ENCODE assay signal across 1 cellular context in the genomic region with DNA sequence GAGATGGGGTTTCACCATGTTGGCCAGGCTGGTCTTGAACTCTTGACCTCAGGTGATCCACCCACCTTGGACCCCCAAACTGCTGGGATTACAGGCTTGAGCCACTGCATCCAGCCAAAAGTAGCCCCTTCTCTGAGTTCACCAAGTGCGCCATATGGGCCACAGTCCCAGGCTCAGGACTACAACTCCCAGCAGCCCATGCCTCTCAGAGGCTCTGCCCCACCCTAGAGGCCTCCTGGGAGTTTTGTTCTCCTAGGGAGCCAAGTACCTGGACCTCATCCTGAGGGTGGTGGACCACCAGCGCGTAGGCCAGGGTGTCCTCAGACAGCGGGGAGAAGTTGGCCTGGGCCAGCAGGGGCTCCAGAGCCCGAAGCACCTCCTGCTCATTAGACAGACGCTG.
A peak's percentile ranks its signal among the peaks of the same experiment; 100 is the strongest.
TF ChIP-seq lines count a peak whose summit lies in the region.

No MANE protein-coding gene starts in this region.

TF ChIP-seq in GM12878, 131 proteins besides CTCF, POLR2A, EP300 and RAD21:
- TF ChIP-seq MTA2 (IDR thresholded peaks at IDR 0.05; ENCODE audit: low read depth) (no peak), CHD1 (IDR thresholded peaks at IDR 0.05; ENCODE audit: low read depth, low read length) (no peak), REST (IDR thresholded peaks at IDR 0.05; ENCODE audit: low read depth, low read length) (no peak), MLLT1 (IDR thresholded peaks at IDR 0.05) (no peak), ZNF24 (IDR thresholded peaks at IDR 0.05) (no peak), BCL3 (IDR thresholded peaks at IDR 0.05; ENCODE audit: borderline replicate concordance, insufficient read depth, low read depth, low read length, poor library complexity, severe bottlenecking) (no peak), E2F4 (IDR thresholded peaks at IDR 0.05; ENCODE audit: low read depth, low read length) (no peak), CEBPZ (IDR thresholded peaks at IDR 0.05; ENCODE audit: low read depth, low read length) (no peak), SREBF1 (IDR thresholded peaks at IDR 0.05; ENCODE audit: low read length) (no peak), SIX5 (IDR thresholded peaks at IDR 0.05; ENCODE audit: low read depth, low read length, severe bottlenecking) (peak; percentile 62), EED (IDR thresholded peaks at IDR 0.05; ENCODE audit: low read depth) (no peak), MEF2B (IDR thresholded peaks at IDR 0.05; ENCODE audit: partially characterized antibody, poor library complexity, severe bottlenecking) (no peak), HCFC1 (IDR thresholded peaks at IDR 0.05; ENCODE audit: low read length) (peak; percentile 50)
- TF ChIP-seq, protein P1, sequence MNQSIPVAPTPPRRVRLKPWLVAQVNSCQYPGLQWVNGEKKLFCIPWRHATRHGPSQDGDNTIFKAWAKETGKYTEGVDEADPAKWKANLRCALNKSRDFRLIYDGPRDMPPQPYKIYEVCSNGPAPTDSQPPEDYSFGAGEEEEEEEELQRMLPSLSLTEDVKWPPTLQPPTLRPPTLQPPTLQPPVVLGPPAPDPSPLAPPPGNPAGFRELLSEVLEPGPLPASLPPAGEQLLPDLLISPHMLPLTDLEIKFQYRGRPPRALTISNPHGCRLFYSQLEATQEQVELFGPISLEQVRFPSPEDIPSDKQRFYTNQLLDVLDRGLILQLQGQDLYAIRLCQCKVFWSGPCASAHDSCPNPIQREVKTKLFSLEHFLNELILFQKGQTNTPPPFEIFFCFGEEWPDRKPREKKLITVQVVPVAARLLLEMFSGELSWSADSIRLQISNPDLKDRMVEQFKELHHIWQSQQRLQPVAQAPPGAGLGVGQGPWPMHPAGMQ (IDR thresholded peaks at IDR 0.05; ENCODE audit: borderline replicate concordance) = no peak
- TF ChIP-seq, protein P2, sequence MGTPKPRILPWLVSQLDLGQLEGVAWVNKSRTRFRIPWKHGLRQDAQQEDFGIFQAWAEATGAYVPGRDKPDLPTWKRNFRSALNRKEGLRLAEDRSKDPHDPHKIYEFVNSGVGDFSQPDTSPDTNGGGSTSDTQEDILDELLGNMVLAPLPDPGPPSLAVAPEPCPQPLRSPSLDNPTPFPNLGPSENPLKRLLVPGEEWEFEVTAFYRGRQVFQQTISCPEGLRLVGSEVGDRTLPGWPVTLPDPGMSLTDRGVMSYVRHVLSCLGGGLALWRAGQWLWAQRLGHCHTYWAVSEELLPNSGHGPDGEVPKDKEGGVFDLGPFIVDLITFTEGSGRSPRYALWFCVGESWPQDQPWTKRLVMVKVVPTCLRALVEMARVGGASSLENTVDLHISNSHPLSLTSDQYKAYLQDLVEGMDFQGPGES (IDR thresholded peaks at IDR 0.05) = no peak
